1 cellular context compared by ENCODE assay signal in genomic region chr2:72144746-72145657, GRCh38.
TF ChIP-seq lines count a peak whose summit lies in the region.

No MANE protein-coding gene starts in this region.

TF ChIP-seq in HEK293, 187 proteins besides CTCF, POLR2A, EP300 and RAD21 (continued from another document and continues in another):
- TF ChIP-seq ZBTB26 (tag by site-specific recombination; optimal IDR thresholded peaks at IDR 0.05) (peak; percentile 75), SP3 (tag by site-specific recombination; IDR thresholded peaks at IDR 0.05) (peak; percentile 92), ZSCAN23 (tag by site-specific recombination; IDR thresholded peaks at IDR 0.05) (no peak), MEIS1 (CRISPR knock-in tag; IDR thresholded peaks at IDR 0.05; ENCODE audit: borderline replicate concordance) (no peak), ZNF423 (tag by site-specific recombination; IDR thresholded peaks at IDR 0.05) (no peak), ZNF776 (tag by site-specific recombination; IDR thresholded peaks at IDR 0.05; ENCODE audit: borderline replicate concordance) (no peak), ZIC2 (tag by site-specific recombination; IDR thresholded peaks at IDR 0.05) (peak; percentile 54), KLF8 (tag by site-specific recombination; IDR thresholded peaks at IDR 0.05) (peak; percentile 65), INSM2 (tag by site-specific recombination; IDR thresholded peaks at IDR 0.05) (no peak), ZNF488 (tag by site-specific recombination; IDR thresholded peaks at IDR 0.05) (no peak), KLF7 (tag by site-specific recombination; IDR thresholded peaks at IDR 0.05; ENCODE audit: borderline replicate concordance) (no peak), GLI4 (tag by site-specific recombination; IDR thresholded peaks at IDR 0.05) (no peak), ZNF843 (tag by site-specific recombination; IDR thresholded peaks at IDR 0.05) (no peak), ZNF18 (tag by site-specific recombination; IDR thresholded peaks at IDR 0.05) (no peak), ZNF214 (tag by site-specific recombination; IDR thresholded peaks at IDR 0.05; ENCODE audit: borderline replicate concordance) (no peak), ELK4 (IDR thresholded peaks at IDR 0.05; ENCODE audit: borderline replicate concordance, low read depth, low read length) (no peak), KLF10 (tag by site-specific recombination; IDR thresholded peaks at IDR 0.05) (no peak), ZNF155 (tag by site-specific recombination; IDR thresholded peaks at IDR 0.05) (no peak), ZNF654 (tag by site-specific recombination; IDR thresholded peaks at IDR 0.05; ENCODE audit: low read depth) (no peak), ZNF202 (tag by site-specific recombination; IDR thresholded peaks at IDR 0.05; ENCODE audit: borderline replicate concordance) (no peak), ZNF239 (tag by site-specific recombination; IDR thresholded peaks at IDR 0.05) (no peak), PRDM6 (tag by site-specific recombination; IDR thresholded peaks at IDR 0.05) (no peak)
- TF ChIP-seq, protein P1, sequence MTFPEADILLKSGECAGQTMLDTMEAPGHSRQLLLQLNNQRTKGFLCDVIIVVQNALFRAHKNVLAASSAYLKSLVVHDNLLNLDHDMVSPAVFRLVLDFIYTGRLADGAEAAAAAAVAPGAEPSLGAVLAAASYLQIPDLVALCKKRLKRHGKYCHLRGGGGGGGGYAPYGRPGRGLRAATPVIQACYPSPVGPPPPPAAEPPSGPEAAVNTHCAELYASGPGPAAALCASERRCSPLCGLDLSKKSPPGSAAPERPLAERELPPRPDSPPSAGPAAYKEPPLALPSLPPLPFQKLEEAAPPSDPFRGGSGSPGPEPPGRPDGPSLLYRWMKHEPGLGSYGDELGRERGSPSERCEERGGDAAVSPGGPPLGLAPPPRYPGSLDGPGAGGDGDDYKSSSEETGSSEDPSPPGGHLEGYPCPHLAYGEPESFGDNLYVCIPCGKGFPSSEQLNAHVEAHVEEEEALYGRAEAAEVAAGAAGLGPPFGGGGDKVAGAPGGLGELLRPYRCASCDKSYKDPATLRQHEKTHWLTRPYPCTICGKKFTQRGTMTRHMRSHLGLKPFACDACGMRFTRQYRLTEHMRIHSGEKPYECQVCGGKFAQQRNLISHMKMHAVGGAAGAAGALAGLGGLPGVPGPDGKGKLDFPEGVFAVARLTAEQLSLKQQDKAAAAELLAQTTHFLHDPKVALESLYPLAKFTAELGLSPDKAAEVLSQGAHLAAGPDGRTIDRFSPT (tag by site-specific recombination; IDR thresholded peaks at IDR 0.05) = 0 out of 2 replicates have a peak, but pooled peaks have one; percentile 30
- TF ChIP-seq, protein P2, sequence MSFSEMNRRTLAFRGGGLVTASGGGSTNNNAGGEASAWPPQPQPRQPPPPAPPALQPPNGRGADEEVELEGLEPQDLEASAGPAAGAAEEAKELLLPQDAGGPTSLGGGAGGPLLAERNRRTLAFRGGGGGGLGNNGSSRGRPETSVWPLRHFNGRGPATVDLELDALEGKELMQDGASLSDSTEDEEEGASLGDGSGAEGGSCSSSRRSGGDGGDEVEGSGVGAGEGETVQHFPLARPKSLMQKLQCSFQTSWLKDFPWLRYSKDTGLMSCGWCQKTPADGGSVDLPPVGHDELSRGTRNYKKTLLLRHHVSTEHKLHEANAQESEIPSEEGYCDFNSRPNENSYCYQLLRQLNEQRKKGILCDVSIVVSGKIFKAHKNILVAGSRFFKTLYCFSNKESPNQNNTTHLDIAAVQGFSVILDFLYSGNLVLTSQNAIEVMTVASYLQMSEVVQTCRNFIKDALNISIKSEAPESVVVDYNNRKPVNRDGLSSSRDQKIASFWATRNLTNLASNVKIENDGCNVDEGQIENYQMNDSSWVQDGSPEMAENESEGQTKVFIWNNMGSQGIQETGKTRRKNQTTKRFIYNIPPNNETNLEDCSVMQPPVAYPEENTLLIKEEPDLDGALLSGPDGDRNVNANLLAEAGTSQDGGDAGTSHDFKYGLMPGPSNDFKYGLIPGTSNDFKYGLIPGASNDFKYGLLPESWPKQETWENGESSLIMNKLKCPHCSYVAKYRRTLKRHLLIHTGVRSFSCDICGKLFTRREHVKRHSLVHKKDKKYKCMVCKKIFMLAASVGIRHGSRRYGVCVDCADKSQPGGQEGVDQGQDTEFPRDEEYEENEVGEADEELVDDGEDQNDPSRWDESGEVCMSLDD (tag by site-specific recombination; IDR thresholded peaks at IDR 0.05) = peak; percentile 76; the same call in 1 of the 2 replicates
- TF ChIP-seq, protein P3, sequence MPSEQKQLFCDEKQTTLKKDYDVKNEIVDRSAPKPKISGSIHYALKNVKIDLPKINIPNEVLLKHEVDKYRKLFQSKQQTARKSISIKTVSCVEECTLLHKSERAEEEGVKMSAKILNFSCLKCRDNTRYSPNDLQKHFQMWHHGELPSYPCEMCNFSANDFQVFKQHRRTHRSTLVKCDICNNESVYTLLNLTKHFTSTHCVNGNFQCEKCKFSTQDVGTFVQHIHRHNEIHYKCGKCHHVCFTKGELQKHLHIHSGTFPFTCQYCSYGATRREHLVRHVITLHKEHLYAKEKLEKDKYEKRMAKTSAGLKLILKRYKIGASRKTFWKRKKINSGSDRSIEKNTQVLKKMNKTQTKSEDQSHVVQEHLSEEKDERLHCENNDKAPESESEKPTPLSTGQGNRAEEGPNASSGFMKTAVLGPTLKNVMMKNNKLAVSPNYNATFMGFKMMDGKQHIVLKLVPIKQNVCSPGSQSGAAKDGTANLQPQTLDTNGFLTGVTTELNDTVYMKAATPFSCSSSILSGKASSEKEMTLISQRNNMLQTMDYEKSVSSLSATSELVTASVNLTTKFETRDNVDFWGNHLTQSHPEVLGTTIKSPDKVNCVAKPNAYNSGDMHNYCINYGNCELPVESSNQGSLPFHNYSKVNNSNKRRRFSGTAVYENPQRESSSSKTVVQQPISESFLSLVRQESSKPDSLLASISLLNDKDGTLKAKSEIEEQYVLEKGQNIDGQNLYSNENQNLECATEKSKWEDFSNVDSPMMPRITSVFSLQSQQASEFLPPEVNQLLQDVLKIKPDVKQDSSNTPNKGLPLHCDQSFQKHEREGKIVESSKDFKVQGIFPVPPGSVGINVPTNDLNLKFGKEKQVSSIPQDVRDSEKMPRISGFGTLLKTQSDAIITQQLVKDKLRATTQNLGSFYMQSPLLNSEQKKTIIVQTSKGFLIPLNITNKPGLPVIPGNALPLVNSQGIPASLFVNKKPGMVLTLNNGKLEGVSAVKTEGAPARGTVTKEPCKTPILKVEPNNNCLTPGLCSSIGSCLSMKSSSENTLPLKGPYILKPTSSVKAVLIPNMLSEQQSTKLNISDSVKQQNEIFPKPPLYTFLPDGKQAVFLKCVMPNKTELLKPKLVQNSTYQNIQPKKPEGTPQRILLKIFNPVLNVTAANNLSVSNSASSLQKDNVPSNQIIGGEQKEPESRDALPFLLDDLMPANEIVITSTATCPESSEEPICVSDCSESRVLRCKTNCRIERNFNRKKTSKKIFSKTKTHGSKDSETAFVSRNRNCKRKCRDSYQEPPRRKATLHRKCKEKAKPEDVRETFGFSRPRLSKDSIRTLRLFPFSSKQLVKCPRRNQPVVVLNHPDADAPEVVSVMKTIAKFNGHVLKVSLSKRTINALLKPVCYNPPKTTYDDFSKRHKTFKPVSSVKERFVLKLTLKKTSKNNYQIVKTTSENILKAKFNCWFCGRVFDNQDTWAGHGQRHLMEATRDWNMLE (tag by site-specific recombination; conservative IDR thresholded peaks at IDR 0.05; ENCODE audit: low read depth) = no peak
- TF ChIP-seq, protein P4, sequence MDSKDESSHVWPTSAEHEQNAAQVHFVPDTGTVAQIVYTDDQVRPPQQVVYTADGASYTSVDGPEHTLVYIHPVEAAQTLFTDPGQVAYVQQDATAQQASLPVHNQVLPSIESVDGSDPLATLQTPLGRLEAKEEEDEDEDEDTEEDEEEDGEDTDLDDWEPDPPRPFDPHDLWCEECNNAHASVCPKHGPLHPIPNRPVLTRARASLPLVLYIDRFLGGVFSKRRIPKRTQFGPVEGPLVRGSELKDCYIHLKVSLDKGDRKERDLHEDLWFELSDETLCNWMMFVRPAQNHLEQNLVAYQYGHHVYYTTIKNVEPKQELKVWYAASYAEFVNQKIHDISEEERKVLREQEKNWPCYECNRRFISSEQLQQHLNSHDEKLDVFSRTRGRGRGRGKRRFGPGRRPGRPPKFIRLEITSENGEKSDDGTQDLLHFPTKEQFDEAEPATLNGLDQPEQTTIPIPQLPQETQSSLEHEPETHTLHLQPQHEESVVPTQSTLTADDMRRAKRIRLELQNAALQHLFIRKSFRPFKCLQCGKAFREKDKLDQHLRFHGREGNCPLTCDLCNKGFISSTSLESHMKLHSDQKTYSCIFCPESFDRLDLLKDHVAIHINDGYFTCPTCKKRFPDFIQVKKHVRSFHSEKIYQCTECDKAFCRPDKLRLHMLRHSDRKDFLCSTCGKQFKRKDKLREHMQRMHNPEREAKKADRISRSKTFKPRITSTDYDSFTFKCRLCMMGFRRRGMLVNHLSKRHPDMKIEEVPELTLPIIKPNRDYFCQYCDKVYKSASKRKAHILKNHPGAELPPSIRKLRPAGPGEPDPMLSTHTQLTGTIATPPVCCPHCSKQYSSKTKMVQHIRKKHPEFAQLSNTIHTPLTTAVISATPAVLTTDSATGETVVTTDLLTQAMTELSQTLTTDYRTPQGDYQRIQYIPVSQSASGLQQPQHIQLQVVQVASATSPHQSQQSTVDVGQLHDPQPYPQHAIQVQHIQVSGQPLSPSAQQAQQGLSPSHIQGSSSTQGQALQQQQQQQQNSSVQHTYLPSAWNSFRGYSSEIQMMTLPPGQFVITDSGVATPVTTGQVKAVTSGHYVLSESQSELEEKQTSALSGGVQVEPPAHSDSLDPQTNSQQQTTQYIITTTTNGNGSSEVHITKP (tag by site-specific recombination; IDR thresholded peaks at IDR 0.05) = no peak
